1 cellular context compared by ENCODE assay signal in genomic region chr3:183912895-183913579, GRCh38.
TF ChIP-seq lines count a peak whose summit lies in the region.

No MANE protein-coding gene starts in this region.

TF ChIP-seq in HepG2, 621 proteins besides CTCF, POLR2A, EP300 and RAD21 (continued from another document and continues in another):
- TF ChIP-seq PHF5A (CRISPR knock-in tag; IDR thresholded peaks at IDR 0.05; ENCODE audit: low read depth, unreplicated experiment): no peak
- TF ChIP-seq ZNF281 (CRISPR knock-in tag; IDR thresholded peaks at IDR 0.05; ENCODE audit: borderline replicate concordance): no peak
- no peak for TF ChIP-seq HIVEP1 (CRISPR knock-in tag; IDR thresholded peaks at IDR 0.05)
- no peak for TF ChIP-seq NR2F1 (CRISPR knock-in tag; IDR thresholded peaks at IDR 0.05)
- no peak for TF ChIP-seq AGO2 (optimal IDR thresholded peaks at IDR 0.05; ENCODE audit: low read depth, low read length)
- TF ChIP-seq ZNF713 (CRISPR knock-in tag; IDR thresholded peaks at IDR 0.05): no peak
- no peak for TF ChIP-seq ZNF317 (CRISPR knock-in tag; IDR thresholded peaks at IDR 0.05)
- no peak for TF ChIP-seq ZNF513 (CRISPR knock-in tag; conservative IDR thresholded peaks at IDR 0.05)
- no peak for TF ChIP-seq ZNF839 (CRISPR knock-in tag; IDR thresholded peaks at IDR 0.05; ENCODE audit: borderline replicate concordance)
- TF ChIP-seq TEAD3 (CRISPR knock-in tag; optimal IDR thresholded peaks at IDR 0.05; ENCODE audit: borderline replicate concordance): no peak
- TF ChIP-seq KLF6 (CRISPR knock-in tag; IDR thresholded peaks at IDR 0.05): no peak
- no peak for TF ChIP-seq ZBTB44 (CRISPR knock-in tag; IDR thresholded peaks at IDR 0.05)
- TF ChIP-seq NCOR1 (IDR thresholded peaks at IDR 0.05; ENCODE audit: borderline replicate concordance, low read length): no peak
- TF ChIP-seq KDM5A (IDR thresholded peaks at IDR 0.05; ENCODE audit: borderline replicate concordance, low read length): no peak
- no peak for TF ChIP-seq CSRNP1 (CRISPR knock-in tag; IDR thresholded peaks at IDR 0.05)
- TF ChIP-seq JUNB (CRISPR knock-in tag; IDR thresholded peaks at IDR 0.05; ENCODE audit: borderline replicate concordance): no peak
- TF ChIP-seq HDAC1 (CRISPR knock-in tag; IDR thresholded peaks at IDR 0.05): 0 out of 2 replicates have a peak, but pooled peaks have one; percentile 26
- no peak for TF ChIP-seq ARID2 (CRISPR knock-in tag; IDR thresholded peaks at IDR 0.05; ENCODE audit: borderline replicate concordance)
- TF ChIP-seq ZNF567 (CRISPR knock-in tag; IDR thresholded peaks at IDR 0.05; ENCODE audit: borderline replicate concordance): no peak
- TF ChIP-seq NR1H2 (CRISPR knock-in tag; IDR thresholded peaks at IDR 0.05; ENCODE audit: borderline replicate concordance, low read depth): no peak
- no peak for TF ChIP-seq ZNF678 (CRISPR knock-in tag; IDR thresholded peaks at IDR 0.05)
- TF ChIP-seq TRAFD1 (CRISPR knock-in tag; IDR thresholded peaks at IDR 0.05; ENCODE audit: borderline replicate concordance): no peak
- TF ChIP-seq ZNF253 (CRISPR knock-in tag; IDR thresholded peaks at IDR 0.05; ENCODE audit: borderline replicate concordance): no peak
- TF ChIP-seq ZNF274 (CRISPR knock-in tag; IDR thresholded peaks at IDR 0.05): no peak
- no peak for TF ChIP-seq SNAPC4 (CRISPR knock-in tag; IDR thresholded peaks at IDR 0.05)
- no peak for TF ChIP-seq KLF12 (CRISPR knock-in tag; IDR thresholded peaks at IDR 0.05; ENCODE audit: borderline replicate concordance)
- TF ChIP-seq NFE2L1 (CRISPR knock-in tag; IDR thresholded peaks at IDR 0.05; ENCODE audit: borderline replicate concordance): no peak
- TF ChIP-seq HOXA3 (CRISPR knock-in tag; IDR thresholded peaks at IDR 0.05): peak; percentile 69
- no peak for TF ChIP-seq ZNF329 (CRISPR knock-in tag; IDR thresholded peaks at IDR 0.05; ENCODE audit: low read depth)
- peak; percentile 97 for TF ChIP-seq ZNF18 (CRISPR knock-in tag; IDR thresholded peaks at IDR 0.05; ENCODE audit: insufficient replicate concordance)
- no peak for TF ChIP-seq ZNF276 (CRISPR knock-in tag; IDR thresholded peaks at IDR 0.05; ENCODE audit: low read depth)
- no peak for TF ChIP-seq NFIB (CRISPR knock-in tag; IDR thresholded peaks at IDR 0.05; ENCODE audit: borderline replicate concordance)
- no peak for TF ChIP-seq ZNF367 (CRISPR knock-in tag; IDR thresholded peaks at IDR 0.05; ENCODE audit: borderline replicate concordance)
- no peak for TF ChIP-seq NFATC3 (CRISPR knock-in tag; IDR thresholded peaks at IDR 0.05)
- TF ChIP-seq ZNF431 (CRISPR knock-in tag; IDR thresholded peaks at IDR 0.05; ENCODE audit: borderline replicate concordance, low read depth): no peak
- no peak for TF ChIP-seq DDIT3 (CRISPR knock-in tag; IDR thresholded peaks at IDR 0.05)
- TF ChIP-seq ZNF746 (CRISPR knock-in tag; IDR thresholded peaks at IDR 0.05): 0 out of 2 replicates have a peak, but pooled peaks have one; percentile 30
- no peak for TF ChIP-seq ZBTB2 (CRISPR knock-in tag; IDR thresholded peaks at IDR 0.05; ENCODE audit: low read depth)
- TF ChIP-seq IRF2 (CRISPR knock-in tag; IDR thresholded peaks at IDR 0.05): no peak
- TF ChIP-seq SNRNP70 (IDR thresholded peaks at IDR 0.05; ENCODE audit: low read depth, low read length): no peak
- TF ChIP-seq SRSF4 (IDR thresholded peaks at IDR 0.05; ENCODE audit: low read depth, low read length, poor library complexity, severe bottlenecking): no peak
- TF ChIP-seq NONO (IDR thresholded peaks at IDR 0.05): no peak
- TF ChIP-seq NONO (CRISPR knock-in tag; conservative IDR thresholded peaks at IDR 0.05): no peak
